ENCODE assay signal across 22 cellular contexts in the genomic region with DNA sequence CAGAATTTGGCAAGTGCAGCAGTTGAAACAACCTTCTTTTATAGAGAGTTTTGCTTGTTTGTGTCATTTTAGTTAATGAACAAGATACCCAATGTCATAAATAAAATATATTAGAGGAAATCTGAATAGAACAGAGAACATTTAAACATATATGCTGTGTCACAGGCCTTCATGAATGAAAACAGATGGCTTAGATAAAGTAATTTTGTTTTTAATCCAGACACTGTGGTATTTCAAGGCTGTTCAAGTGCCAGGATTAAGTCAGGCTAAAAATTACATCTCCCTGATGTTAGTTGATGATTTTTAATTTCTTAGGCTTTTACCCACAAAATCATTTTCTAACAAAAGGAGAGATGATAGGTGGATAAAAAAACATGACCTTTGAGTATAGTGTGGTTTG. TPM values are rescaled to one million over a fixed set of nuclear protein-coding genes. Genes with fewer than 3 reads are reported as not detected.
DNase-seq lines count a peak whose midpoint lies in the region; ATAC-seq and TF ChIP-seq lines count a peak whose summit lies in the region.
"Had no signal": no experiment of that assay in that cellular context is flagged by ENCODE, and none has a peak within 500 bp of the region (broad histone marks: within the 10 kb centered on the region; RNA-seq: fewer than 3 reads in every experiment).

No MANE protein-coding gene starts in this region.

- CTCF ChIA-PET in GM10248 (lab: Yijun Ruan, JAX) = interaction anchor here (1.5 kb wide), 1 partner anchor 51 kb away, joined by 3 read pairs; no protein-coding TSS in a partner anchor

- H3K27ac Mint-ChIP-seq in osteocyte (ENCODE audit: unreplicated experiment) = peak overlapping the region; percentile 33

- H3K4me3 Mint-ChIP-seq in osteocyte (ENCODE audit: unreplicated experiment) = no peak overlapping the region

- no peak for DNase-seq in left ventricle myocardium superior
- no peak for DNase-seq in cardiac septum (ENCODE audit: low spot score)
- DNase-seq in NCI-H82 (lab: John Stamatoyannopoulos, UW) = peak; percentile 36
- peak; percentile 33 for DNase-seq in fibroblast of gingiva (ENCODE audit: low read depth)
- no peak for DNase-seq in osteocyte (ENCODE audit: extremely low spot score, unreplicated experiment)
- DNase-seq in NCI-H510A treated with DMSO at 0.1 percent for 48 hours (lab: John Stamatoyannopoulos, UW) = no peak
- no peak for DNase-seq in hepatic stellate cell (ENCODE audit: low spot score)
- no peak for DNase-seq in GM10248 (ENCODE audit: extremely low spot score)
- DNase-seq: 8988T, DMS 273 treated with DMSO at 0.1 percent for 48 hours, DND-41, NCI-H1092 treated with DMSO at 0.1 percent for 48 hours, NCI-H1436 treated with DMSO at 0.1 percent for 48 hours, NCI-H2029, NCI-H2171, NCI-H69, PC-9, SHP77 treated with DMSO at 0.1 percent for 48 hours had no signal

- POLR2A ChIA-PET in GM10248 (lab: Yijun Ruan, JAX) = no interaction called here

- H3K27me3 Mint-ChIP-seq in osteocyte (ENCODE audit: unreplicated experiment) = no peaks in the 10 kb centered on the region

- intact Hi-C loops in left ventricle myocardium superior (cut with micrococcal nuclease) = no loop called here
- intact Hi-C loops in cardiac septum (cut with DNase I) = no loop called here

- H3K9me3 Mint-ChIP-seq in osteocyte (ENCODE audit: unreplicated experiment) = no peaks in the 10 kb centered on the region

- peak; percentile 27 for ATAC-seq in left ventricle myocardium superior
- ATAC-seq: HCT116 had no signal

- peaks cover 36% of the 10 kb centered on the region for H3K4me1 Mint-ChIP-seq in osteocyte (ENCODE audit: unreplicated experiment)

- TF ChIP-seq CTCF in osteocyte (IDR thresholded peaks at IDR 0.05) (no peak), GM10248 (IDR thresholded peaks at IDR 0.05; ENCODE audit: control extremely low read depth, extremely low read depth, low read depth, missing control alignments) (no peak)

- peaks cover 8% of the 10 kb centered on the region for H3K36me3 Mint-ChIP-seq in osteocyte (ENCODE audit: unreplicated experiment)

RNA-seq across cellular contexts. Expression of gene ACKR4, which starts 4.9 kb away (rescaled TPM):
- total RNA-seq in left ventricle myocardium superior (1.4 TPM), cardiac septum (1.6 TPM), osteocyte (0.42 and 0.64 TPM in 2 replicates)
- total RNA-seq: G401, H1, HT1080, PC-9 had no signal

Comparison
In these comparisons a context has a peak if more than half of its experiments do, and no peak if none do; other contexts are left out.
1. DNase-seq: peak in NCI-H82 (single experiment) and fibroblast of gingiva (single experiment); none in left ventricle myocardium superior (single experiment), cardiac septum (single experiment), osteocyte (single experiment), NCI-H510A treated with DMSO at 0.1 percent for 48 hours (single experiment), hepatic stellate cell (single experiment) and GM10248 (single experiment).